In genomic region chrX:11965436-11965835, GRCh38 we compare ENCODE assay signal across 29 cellular contexts.
"Had no signal": no experiment of that assay in that cellular context is flagged by ENCODE, and none has a peak within 500 bp of the region (broad histone marks: within the 10 kb centered on the region; RNA-seq: fewer than 3 reads in every experiment).

No MANE protein-coding gene starts in this region.

- H3K27ac Mint-ChIP-seq: immature natural killer cell; naive thymus-derived CD4-positive, alpha-beta T cell; natural killer cell treated with Interleukin-12 subunit alpha and Interleukin-12 subunit beta and Interleukin-15 and Interleukin-18, amount 100 ng/mL, for 72 hours; stimulated activated naive B cell treated with anti-CD40 and anti-IgM and Interleukin-4, amounts not matched to agents 10 μg/mL and 1 μg/mL and 100 μg/mL, for 72 hours; stimulated activated naive CD8-positive, alpha-beta T cell treated with anti-CD3 and anti-CD28 coated beads, Interleukin-15, Interleukin-2, amounts not matched to agents 100 ng/mL and 50 ng/mL, for 24 hours had no signal

- ATAC-seq: left cardiac atrium; left lobe of liver; lower lobe of right lung; mucosa of descending colon; naive thymus-derived CD4-positive, alpha-beta T cell; natural killer cell treated with Interleukin-12 subunit alpha and Interleukin-12 subunit beta and Interleukin-15 and Interleukin-18, amount 100 ng/mL, for 72 hours; pancreas; psoas muscle; right lobe of liver; stimulated activated naive B cell treated with anti-CD40 and anti-IgM and Interleukin-4, amounts not matched to agents 10 μg/mL and 1 μg/mL and 100 μg/mL, for 72 hours; upper lobe of right lung had no signal

- H3K4me1 Mint-ChIP-seq: immature natural killer cell; naive thymus-derived CD4-positive, alpha-beta T cell; stimulated activated naive B cell treated with anti-CD40 and anti-IgM and Interleukin-4, amounts not matched to agents 10 μg/mL and 1 μg/mL and 100 μg/mL, for 72 hours had no signal

- H3K4me3 Mint-ChIP-seq: immature natural killer cell; naive thymus-derived CD4-positive, alpha-beta T cell; natural killer cell treated with Interleukin-12 subunit alpha and Interleukin-12 subunit beta and Interleukin-15 and Interleukin-18, amount 100 ng/mL, for 72 hours; neural crest cell; stimulated activated naive B cell treated with anti-CD40 and anti-IgM and Interleukin-4, amounts not matched to agents 10 μg/mL and 1 μg/mL and 100 μg/mL, for 72 hours; stimulated activated naive CD8-positive, alpha-beta T cell treated with anti-CD3 and anti-CD28 coated beads, Interleukin-15, Interleukin-2, amounts not matched to agents 100 ng/mL and 50 ng/mL, for 24 hours had no signal

- H3K27me3 Mint-ChIP-seq: stimulated activated naive CD8-positive, alpha-beta T cell treated with anti-CD3 and anti-CD28 coated beads, Interleukin-15, Interleukin-2, amounts not matched to agents 100 ng/mL and 50 ng/mL, for 24 hours had no signal

- H3K9me3 Mint-ChIP-seq: naive thymus-derived CD4-positive, alpha-beta T cell; natural killer cell treated with Interleukin-12 subunit alpha and Interleukin-12 subunit beta and Interleukin-15 and Interleukin-18, amount 100 ng/mL, for 72 hours; stimulated activated naive B cell treated with anti-CD40 and anti-IgM and Interleukin-4, amounts not matched to agents 10 μg/mL and 1 μg/mL and 100 μg/mL, for 72 hours; stimulated activated naive CD8-positive, alpha-beta T cell treated with anti-CD3 and anti-CD28 coated beads, Interleukin-15, Interleukin-2, amounts not matched to agents 100 ng/mL and 50 ng/mL, for 24 hours had no signal

- H3K36me3 Mint-ChIP-seq: immature natural killer cell; naive thymus-derived CD4-positive, alpha-beta T cell; natural killer cell treated with Interleukin-12 subunit alpha and Interleukin-12 subunit beta and Interleukin-15 and Interleukin-18, amount 100 ng/mL, for 72 hours; stimulated activated naive B cell treated with anti-CD40 and anti-IgM and Interleukin-4, amounts not matched to agents 10 μg/mL and 1 μg/mL and 100 μg/mL, for 72 hours had no signal

- H3K4me3 ChIP-seq: lower lobe of right lung, mucosa of descending colon, pancreas, psoas muscle, right atrium auricular region, right lobe of liver, suprapubic skin, thoracic aorta, tibial artery, upper lobe of right lung had no signal

- DNase-seq: head of caudate nucleus; hypothalamus; immature natural killer cell; kidney; left cardiac atrium; lower lobe of right lung; midbrain; mucosa of descending colon; naive thymus-derived CD4-positive, alpha-beta T cell; nucleus accumbens; pancreas; posterior cingulate gyrus; psoas muscle; right lobe of liver; stimulated activated CD4-positive, alpha-beta T cell treated with anti-CD3 and anti-CD28 coated beads, Interleukin-12 subunit alpha, Interleukin-12 subunit beta, amount 100 ng/mL, for 4 hours; stimulated activated CD4-positive, alpha-beta T cell treated with anti-CD3 and anti-CD28 coated beads, Interleukin-15, amount 100 ng/mL, for 24 hours; stimulated activated CD4-positive, alpha-beta T cell treated with anti-CD3 and anti-CD28 coated beads, Interleukin-2, amount 100 ng/mL, for 24 hours; stimulated activated CD4-positive, alpha-beta T cell treated with anti-CD3 and anti-CD28 coated beads, Interleukin-4, amount 100 ng/mL, for 1 hour; stimulated activated naive B cell treated with anti-CD40 and anti-IgM and Interleukin-4, amounts not matched to agents 10 μg/mL and 1 μg/mL and 100 μg/mL, for 72 hours; tibial artery; trophoblast cell; upper lobe of right lung had no signal
